ENCODE assay signal across 10 cellular contexts in genomic region chr5:151005975-151006576, GRCh38. TPM values are rescaled to one million over a fixed set of nuclear protein-coding genes. Genes with fewer than 3 reads are reported as not detected.
DNase-seq lines count a peak whose midpoint lies in the region; ATAC-seq, FAIRE-seq and TF ChIP-seq lines count a peak whose summit lies in the region.
"Had no signal": no experiment of that assay in that cellular context is flagged by ENCODE, and none has a peak within 500 bp of the region (broad histone marks: within the 10 kb centered on the region; RNA-seq: fewer than 3 reads in every experiment).

No MANE protein-coding gene starts in this region.

- H3K4me3 ChIP-seq in endothelial cell of umbilical vein (replicated peaks in 1 of 3; ENCODE audit: insufficient read depth in 1 of 3, low read depth in 1 of 3, low read length in 3 of 3) = no peak overlapping the region
- H3K4me3 ChIP-seq in lung = no peak overlapping the region
- no peak overlapping the region for H3K4me3 ChIP-seq in testis

- no peaks in the 10 kb centered on the region for H3K36me3 ChIP-seq in endothelial cell of umbilical vein (ENCODE audit: control insufficient read depth in 2 of 2, extremely low read depth in 1 of 2, insufficient read depth in 2 of 2, low read length in 2 of 2)
- no peaks in the 10 kb centered on the region for H3K36me3 ChIP-seq in lung (ENCODE audit: control insufficient read depth in 2 of 2, insufficient read depth in 2 of 2, low read length in 2 of 2)
- H3K36me3 ChIP-seq in testis (ENCODE audit: low read depth, missing control alignments) = no peaks in the 10 kb centered on the region

- no peak overlapping the region for H3K4me3 Mint-ChIP-seq in activated CD4-positive, alpha-beta memory T cell treated with anti-CD3 and anti-CD28 coated beads, Interleukin-2, amount 10 ng/mL, durations not matched to agents 7 days and 5 days
- H3K4me3 Mint-ChIP-seq: activated naive CD8-positive, alpha-beta T cell treated with anti-CD3 and anti-CD28 coated beads for 36 hours had no signal

- TF ChIP-seq POLR2A in endothelial cell of umbilical vein (IDR thresholded peaks at IDR 0.05; ENCODE audit: low read depth, low read length) (no peak), testis (IDR thresholded peaks at IDR 0.05) (no peak), H54 (IDR thresholded peaks at IDR 0.05; ENCODE audit: low read depth, low read length) (no peak)

- no peaks in the 10 kb centered on the region for H3K9me1 ChIP-seq in endothelial cell of umbilical vein (replicated peaks; ENCODE audit: control insufficient read depth, extremely low read depth, insufficient read depth, low read length)

- H3K4me1 Mint-ChIP-seq in activated CD4-positive, alpha-beta memory T cell treated with anti-CD3 and anti-CD28 coated beads, Interleukin-2, amount 10 ng/mL, durations not matched to agents 7 days and 5 days = no peaks in the 10 kb centered on the region
- H3K4me1 Mint-ChIP-seq: activated naive CD8-positive, alpha-beta T cell treated with anti-CD3 and anti-CD28 coated beads for 36 hours had no signal

- peak; percentile 52 for DNase-seq in HT-29 (ENCODE audit: low spot score)
- DNase-seq in endothelial cell of umbilical vein (ENCODE audit: low read depth, low spot score) = peak; percentile 36
- DNase-seq in lung (ENCODE audit: low spot score) = peak; percentile 66
- DNase-seq in testis = peak; percentile 93
- no peak for DNase-seq in activated CD4-positive, alpha-beta memory T cell treated with anti-CD3 and anti-CD28 coated beads, Interleukin-2, amount 10 ng/mL, durations not matched to agents 7 days and 5 days
- no peak for DNase-seq in H54 (ENCODE audit: insufficient read length, low spot score)
- no peak for DNase-seq in putamen (ENCODE audit: low spot score)
- DNase-seq: activated naive CD8-positive, alpha-beta T cell treated with anti-CD3 and anti-CD28 coated beads for 36 hours; NK-92 treated with Interleukin-12 subunit alpha and Interleukin-12 subunit beta, amount 100 ng/mL, for 24 hours had no signal

- no peaks in the 10 kb centered on the region for H3K9me3 ChIP-seq in endothelial cell of umbilical vein (replicated peaks; ENCODE audit: control insufficient read depth, insufficient read depth, low read length)
- H3K9me3 ChIP-seq in lung (ENCODE audit: control insufficient read depth in 2 of 2, insufficient read depth in 1 of 2, low read length in 1 of 2) = no peaks in the 10 kb centered on the region
- no peaks in the 10 kb centered on the region for H3K9me3 ChIP-seq in testis

- H3K4me1 ChIP-seq in endothelial cell of umbilical vein (ENCODE audit: control insufficient read depth, extremely low read depth, insufficient read depth, low read length) = no peaks in the 10 kb centered on the region
- H3K4me1 ChIP-seq in lung (ENCODE audit: control insufficient read depth in 2 of 2, insufficient read depth in 2 of 2, low read length in 2 of 2) = peaks cover 9 to 11% of the 10 kb centered on the region in 2 donors
- peaks cover 25% of the 10 kb centered on the region for H3K4me1 ChIP-seq in testis

- H3K9me3 Mint-ChIP-seq in activated CD4-positive, alpha-beta memory T cell treated with anti-CD3 and anti-CD28 coated beads, Interleukin-2, amount 10 ng/mL, durations not matched to agents 7 days and 5 days = no peaks in the 10 kb centered on the region
- H3K9me3 Mint-ChIP-seq: activated naive CD8-positive, alpha-beta T cell treated with anti-CD3 and anti-CD28 coated beads for 36 hours had no signal

- POLR2A ChIA-PET in endothelial cell of umbilical vein (lab: Charles Lee) = no interaction called here
- POLR2A ChIA-PET in activated CD4-positive, alpha-beta memory T cell treated with anti-CD3 and anti-CD28 coated beads, Interleukin-2, amount 10 ng/mL, durations not matched to agents 7 days and 5 days (lab: Charles Lee) = no interaction called here

- 24 to 38% methylated on average over 7 of the region's 7 CpGs for WGBS in lung, 2 donors
- WGBS in testis, 2 donors = 42 to 71% methylated on average over 6 to 7 of the region's 7 CpGs

- no peaks in the 10 kb centered on the region for H3K27me3 Mint-ChIP-seq in activated CD4-positive, alpha-beta memory T cell treated with anti-CD3 and anti-CD28 coated beads, Interleukin-2, amount 10 ng/mL, durations not matched to agents 7 days and 5 days

- dilution Hi-C loops in endothelial cell of umbilical vein (cut with MboI; ENCODE audit: extremely low pct_ligation_motif_present, low sequenced_read_pairs) = no loop called here

- TF ChIP-seq CTCF in endothelial cell of umbilical vein (IDR thresholded peaks at IDR 0.05; ENCODE audit: extremely low read depth in 1 of 2, insufficient read depth in 1 of 2, low read depth in 1 of 2, low read length in 2 of 2) = no peak
- no peak for TF ChIP-seq CTCF in lung (IDR thresholded peaks at IDR 0.05; ENCODE audit: control extremely low read depth, extremely low read depth)
- no peak for TF ChIP-seq CTCF in testis (IDR thresholded peaks at IDR 0.05)

- H3K27ac Mint-ChIP-seq in activated CD4-positive, alpha-beta memory T cell treated with anti-CD3 and anti-CD28 coated beads, Interleukin-2, amount 10 ng/mL, durations not matched to agents 7 days and 5 days = no peak overlapping the region
- H3K27ac Mint-ChIP-seq: activated naive CD8-positive, alpha-beta T cell treated with anti-CD3 and anti-CD28 coated beads for 36 hours had no signal

- H3K27ac ChIP-seq in endothelial cell of umbilical vein (ENCODE audit: insufficient read depth, low read depth, low read length) (no peak overlapping the region), lung (ENCODE audit: low read depth in 1 of 2, low read length in 1 of 2) (peak overlapping the region; percentile 88 to 91), testis (peak overlapping the region; percentile 68 to 71)

- no peak overlapping the region for H2AFZ ChIP-seq in endothelial cell of umbilical vein (ENCODE audit: low read depth, low read length)

- ATAC-seq in lung (ENCODE audit: insufficient read depth, low FRiP score) (peak; percentile 64), GM21360 (IDR thresholded peaks at IDR 0.05; ENCODE audit: unreplicated experiment) (no peak)

- peaks cover 0 to 8% of the 10 kb centered on the region in 2 experiments for H3K27me3 ChIP-seq in endothelial cell of umbilical vein (ENCODE audit: control insufficient read depth in 2 of 2, insufficient read depth in 2 of 2, low read length in 2 of 2)
- H3K27me3 ChIP-seq in lung (ENCODE audit: control insufficient read depth, insufficient read depth) = no peaks in the 10 kb centered on the region
- no peaks in the 10 kb centered on the region for H3K27me3 ChIP-seq in testis

- H3K79me2 ChIP-seq in endothelial cell of umbilical vein (ENCODE audit: control insufficient read depth, insufficient read depth, low read length) = no peaks in the 10 kb centered on the region

- CTCF ChIA-PET in endothelial cell of umbilical vein (lab: Charles Lee) = interaction anchor here (2.6 to 6.0 kb wide), 3 partner anchors 43 to 159 kb away, joined by 12 to 215 read pairs (median 115); no protein-coding TSS in a partner anchor
- CTCF ChIA-PET in activated CD4-positive, alpha-beta memory T cell treated with anti-CD3 and anti-CD28 coated beads, Interleukin-2, amount 10 ng/mL, durations not matched to agents 7 days and 5 days (lab: Charles Lee) = no interaction called here

- BruUV-seq in endothelial cell of umbilical vein (replicated peaks; lab: Mats Ljungman, UMichigan) = no TSS peak

- no peak for FAIRE-seq in endothelial cell of umbilical vein (lab: Jason Lieb, UNC)
- no peak for FAIRE-seq in H54 (lab: Jason Lieb, UNC)

- intact Hi-C loops in endothelial cell of umbilical vein (cut with micrococcal nuclease) (no loop called here), testis (cut with DNase I; ENCODE audit: low total_unique reads) (loop anchor here (5.0 kb wide), 1 partner anchor 41 kb away; no protein-coding TSS in a partner anchor)

- no peaks in the 10 kb centered on the region for H3K36me3 Mint-ChIP-seq in activated CD4-positive, alpha-beta memory T cell treated with anti-CD3 and anti-CD28 coated beads, Interleukin-2, amount 10 ng/mL, durations not matched to agents 7 days and 5 days (ENCODE audit: low read depth)
- H3K36me3 Mint-ChIP-seq: activated naive CD8-positive, alpha-beta T cell treated with anti-CD3 and anti-CD28 coated beads for 36 hours had no signal

- no peak overlapping the region for H3K4me2 ChIP-seq in endothelial cell of umbilical vein (ENCODE audit: insufficient read depth, low read length)

- H4K20me1 ChIP-seq in endothelial cell of umbilical vein (replicated peaks; ENCODE audit: control insufficient read depth, extremely low read depth, insufficient read depth, low read length) = no peaks in the 10 kb centered on the region

- no peak overlapping the region for H3K9ac ChIP-seq in endothelial cell of umbilical vein (replicated peaks; ENCODE audit: extremely low read depth, insufficient read depth, low read length)

TF ChIP-seq in endothelial cell of umbilical vein, 7 proteins besides CTCF, POLR2A, EP300 and RAD21 (continues in another document):
- TF ChIP-seq MYC (IDR thresholded peaks at IDR 0.05; ENCODE audit: low read depth, low read length) (no peak), JUN (IDR thresholded peaks at IDR 0.05; ENCODE audit: borderline replicate concordance, insufficient read depth, insufficient read length, low read depth) (no peak), FOS (IDR thresholded peaks at IDR 0.05; ENCODE audit: borderline replicate concordance, insufficient read depth, low read length) (no peak), POLR2AphosphoS5 (IDR thresholded peaks at IDR 0.05; ENCODE audit: insufficient read depth, low read depth, low read length) (no peak), MAX (IDR thresholded peaks at IDR 0.05; ENCODE audit: insufficient read depth, insufficient read length) (no peak)

RNA-seq across cellular contexts. Expression of gene GPX3, which starts 14.3 kb away (rescaled TPM):
- total RNA-seq in HT-29 (2014; rRNA removed; shearing (Covaris generic)) = 35.0 and 36.4 TPM in 2 replicates
- total RNA-seq in endothelial cell of umbilical vein (3.5 and 5.1 TPM in 2 replicates), lung (100 to 1,000 TPM in 1 of 2 donors, 10 to 100 TPM in 1; 99.0 to 586 TPM), testis (100 to 1,000 TPM; 216 to 224 TPM)
- polyA plus RNA-seq in endothelial cell of umbilical vein (17.1 and 17.7 TPM in 2 replicates), lung (1,000 to 10,000 TPM; 1,067 to 1,457 TPM), testis (ENCODE audit: insufficient read depth, low read depth, low replicate concordance) (119 TPM)
- polyA plus RNA-seq in endothelial cell of umbilical vein (2011; cell fraction: cytosol; rRNA removed) = 10.6 and 11.1 TPM in 2 replicates
- 3.2 TPM in 2 replicates for polyA plus RNA-seq in endothelial cell of umbilical vein (2011; cell fraction: nucleus; rRNA removed)
- 3.9 and 4.2 TPM in 2 replicates for polyA plus RNA-seq in endothelial cell of umbilical vein (2012)
- polyA minus RNA-seq in endothelial cell of umbilical vein = 17.1 and 22.3 TPM in 2 replicates
- not detected for polyA minus RNA-seq in endothelial cell of umbilical vein (2011; cell fraction: cytosol; rRNA and poly(A)+ RNA removed)
- polyA minus RNA-seq in endothelial cell of umbilical vein (2011; cell fraction: nucleus; rRNA and poly(A)+ RNA removed) = 1.4 and 1.7 TPM in 2 replicates
- not detected for total RNA-seq in activated CD4-positive, alpha-beta memory T cell treated with anti-CD3 and anti-CD28 coated beads, Interleukin-2, amount 10 ng/mL, durations not matched to agents 7 days and 5 days
- total RNA-seq: activated naive CD8-positive, alpha-beta T cell treated with anti-CD3 and anti-CD28 coated beads for 36 hours had no signal

Comparison
In these comparisons a context has a peak if more than half of its experiments do, and no peak if none do; other contexts are left out.
1. DNase-seq: peak in HT-29 (single experiment), endothelial cell of umbilical vein (single experiment), lung (single experiment) and testis (single experiment); none in activated CD4-positive, alpha-beta memory T cell treated with anti-CD3 and anti-CD28 coated beads, Interleukin-2, amount 10 ng/mL, durations not matched to agents 7 days and 5 days (single experiment), H54 (single experiment) and putamen (single experiment).